Comparison of ENCODE assay signal across 13 cellular contexts in genomic region chr11:128465946-128466688, GRCh38.
DNase-seq lines count a peak whose midpoint lies in the region; ATAC-seq, FAIRE-seq and TF ChIP-seq lines count a peak whose summit lies in the region.
"Had no signal": no experiment of that assay in that cellular context is flagged by ENCODE, and none has a peak within 500 bp of the region (broad histone marks: within the 10 kb centered on the region; RNA-seq: fewer than 3 reads in every experiment).

No MANE protein-coding gene starts in this region.

- H3K4me1 Mint-ChIP-seq in activated naive CD4-positive, alpha-beta T cell treated with anti-CD3 and anti-CD28 coated beads, Interleukin-2, amount 10 ng/mL, durations not matched to agents 7 days and 5 days, result peaks cover 97% of the 10 kb centered on the region
- H3K4me1 Mint-ChIP-seq in astrocyte (ENCODE audit: low read depth, unreplicated experiment), result peaks cover 64% of the 10 kb centered on the region

- peak overlapping the region; percentile 36 for H2AK5ac ChIP-seq in mesenchymal stem cell (ENCODE audit: low read length, severe bottlenecking)

- H3K23ac ChIP-seq in mesenchymal stem cell (ENCODE audit: low read length in 2 of 2), result no peak overlapping the region

- peaks cover 24% of the 10 kb centered on the region for H3K79me1 ChIP-seq in mesenchymal stem cell (replicated peaks; ENCODE audit: low read length, poor library complexity, severe bottlenecking)

- FAIRE-seq in astrocyte (lab: Jason Lieb, UNC), result no peak
- FAIRE-seq: endothelial cell of umbilical vein, HTR-8/SVneo had no signal

- H3K27ac Mint-ChIP-seq in activated naive CD4-positive, alpha-beta T cell treated with anti-CD3 and anti-CD28 coated beads, Interleukin-2, amount 10 ng/mL, durations not matched to agents 7 days and 5 days, result peak overlapping the region; percentile 92
- peak overlapping the region; percentile 99 for H3K27ac Mint-ChIP-seq in astrocyte (ENCODE audit: unreplicated experiment)

- no peak overlapping the region for H2BK120ac ChIP-seq in mesenchymal stem cell (ENCODE audit: low read depth, low read length)

- peaks cover 30% of the 10 kb centered on the region for H3K36me3 ChIP-seq in astrocyte (ENCODE audit: insufficient read depth, low read length)
- peaks cover 28 to 77% of the 10 kb centered on the region in 2 experiments for H3K36me3 ChIP-seq in mesenchymal stem cell (ENCODE audit: control insufficient read depth in 1 of 2, insufficient read depth in 2 of 2, low read depth in 1 of 2, low read length in 2 of 2)
- H3K36me3 ChIP-seq in tibial artery, result peaks cover 16 to 19% (median 19%) of the 10 kb centered on the region in 3 donors

- H3K9ac ChIP-seq in astrocyte (ENCODE audit: low read length), result peak overlapping the region; percentile 77
- H3K9ac ChIP-seq in mesenchymal stem cell (ENCODE audit: low read length), result no peak overlapping the region

- peak overlapping the region in 1 of 2 experiments; percentile 5 for H3K18ac ChIP-seq in mesenchymal stem cell (ENCODE audit: low read depth in 1 of 2, low read length in 2 of 2)

- no peaks in the 10 kb centered on the region for H3K27me3 Mint-ChIP-seq in activated naive CD4-positive, alpha-beta T cell treated with anti-CD3 and anti-CD28 coated beads, Interleukin-2, amount 10 ng/mL, durations not matched to agents 7 days and 5 days
- H3K27me3 Mint-ChIP-seq in astrocyte (ENCODE audit: low read depth, unreplicated experiment), result no peaks in the 10 kb centered on the region

- CTCF ChIA-PET in activated naive CD4-positive, alpha-beta T cell treated with anti-CD3 and anti-CD28 coated beads, Interleukin-2, amount 10 ng/mL, durations not matched to agents 7 days and 5 days (lab: Charles Lee), result interaction anchor here (0.9 to 3.5 kb wide), 12 partner anchors 10 to 365 kb away, joined by 3 to 15 read pairs (median 4); no protein-coding TSS in a partner anchor

- H3K27ac ChIP-seq in astrocyte (ENCODE audit: low read depth, low read length) (peak overlapping the region; percentile 99), mesenchymal stem cell (ENCODE audit: low read length, poor library complexity, severe bottlenecking) (no peak overlapping the region), tibial artery (peak overlapping the region; percentile 74 to 88)

- intact Hi-C loops in tibial artery (cut with DNase I; ENCODE audit: low total_unique reads), result loop anchor here (5.0 kb wide), 1 partner anchor 56 kb away; no protein-coding TSS in a partner anchor

- H3K27me3 ChIP-seq in astrocyte (ENCODE audit: insufficient read depth, low read length) (no peaks in the 10 kb centered on the region), mesenchymal stem cell (ENCODE audit: control insufficient read depth in 1 of 2, insufficient read depth in 1 of 2, low read length in 2 of 2) (no peaks in the 10 kb centered on the region), tibial artery (no peaks in the 10 kb centered on the region)

- H3K9me3 ChIP-seq in astrocyte (ENCODE audit: insufficient read depth, low read depth, low read length) (no peaks in the 10 kb centered on the region), mesenchymal stem cell (ENCODE audit: control insufficient read depth, low read length) (no peaks in the 10 kb centered on the region), tibial artery (no peaks in the 10 kb centered on the region)

- peaks cover 98% of the 10 kb centered on the region for H3K36me3 Mint-ChIP-seq in activated naive CD4-positive, alpha-beta T cell treated with anti-CD3 and anti-CD28 coated beads, Interleukin-2, amount 10 ng/mL, durations not matched to agents 7 days and 5 days
- peaks cover 26% of the 10 kb centered on the region for H3K36me3 Mint-ChIP-seq in astrocyte (ENCODE audit: low read depth, unreplicated experiment)

- peaks cover 81% of the 10 kb centered on the region for H3K79me2 ChIP-seq in astrocyte (ENCODE audit: insufficient read depth, low read length)

- peak overlapping the region; percentile 37 to 67 for H2BK12ac ChIP-seq in mesenchymal stem cell (ENCODE audit: low read length in 2 of 2)

- H4K8ac ChIP-seq in mesenchymal stem cell (ENCODE audit: low read length), result no peak overlapping the region

- H2BK15ac ChIP-seq in mesenchymal stem cell (ENCODE audit: low read depth, poor library complexity, severe bottlenecking), result no peak overlapping the region

- TF ChIP-seq CTCF in astrocyte (IDR thresholded peaks at IDR 0.05; ENCODE audit: insufficient read depth, low read depth, low read length) (no peak), tibial artery (IDR thresholded peaks at IDR 0.05) (no peak)

- H4K20me1 ChIP-seq in astrocyte (ENCODE audit: insufficient read depth, low read length), result peaks cover 3% of the 10 kb centered on the region

- H3K4me3 Mint-ChIP-seq in activated naive CD4-positive, alpha-beta T cell treated with anti-CD3 and anti-CD28 coated beads, Interleukin-2, amount 10 ng/mL, durations not matched to agents 7 days and 5 days, result peak overlapping the region; percentile 60
- H3K4me3 Mint-ChIP-seq in astrocyte (ENCODE audit: unreplicated experiment), result no peak overlapping the region

- H3K4me2 ChIP-seq in astrocyte (ENCODE audit: low read length) (no peak overlapping the region), mesenchymal stem cell (ENCODE audit: low read length, poor library complexity, severe bottlenecking) (no peak overlapping the region)

- H3K14ac ChIP-seq in mesenchymal stem cell (ENCODE audit: low read length in 2 of 2), result no peak overlapping the region

- no peak overlapping the region for H2BK5ac ChIP-seq in mesenchymal stem cell (ENCODE audit: low read depth, low read length, poor library complexity, severe bottlenecking)

- no peak overlapping the region for H4K91ac ChIP-seq in mesenchymal stem cell (ENCODE audit: low read length)

- no peak overlapping the region for H3K4ac ChIP-seq in mesenchymal stem cell (ENCODE audit: low read depth in 1 of 2, low read length in 2 of 2)

- H3K9me3 Mint-ChIP-seq in activated naive CD4-positive, alpha-beta T cell treated with anti-CD3 and anti-CD28 coated beads, Interleukin-2, amount 10 ng/mL, durations not matched to agents 7 days and 5 days, result no peaks in the 10 kb centered on the region
- no peaks in the 10 kb centered on the region for H3K9me3 Mint-ChIP-seq in astrocyte (ENCODE audit: unreplicated experiment)

- no peak overlapping the region for H3K4me3 ChIP-seq in astrocyte (ENCODE audit: insufficient read depth, low read depth, low read length)
- no peak overlapping the region for H3K4me3 ChIP-seq in mesenchymal stem cell (ENCODE audit: insufficient read depth in 1 of 2, low read depth in 1 of 2, low read length in 2 of 2)
- no peak overlapping the region for H3K4me3 ChIP-seq in tibial artery

- DNase-seq in activated naive CD4-positive, alpha-beta T cell treated with anti-CD3 and anti-CD28 coated beads, Interleukin-2, amount 10 ng/mL, durations not matched to agents 7 days and 5 days, result peak; percentile 56
- DNase-seq in activated naive CD4-positive, alpha-beta T cell treated with Interleukin-2 at 50 U/mL for 16 hours, result no peak
- DNase-seq in astrocyte (ENCODE audit: low read depth) (no peak), mesenchymal stem cell (no peak), tibial artery (peak in 1 of 2 donors; percentile 84), GM19238 (ENCODE audit: insufficient read length, low spot score) (no peak), NOMO-1 treated with dmso at 0.1 percent for 144 hours (lab: John Stamatoyannopoulos, UW; ENCODE audit: unreplicated experiment) (no peak)
- DNase-seq: retina; stimulated activated naive CD4-positive, alpha-beta T cell treated with Interleukin-2 at 50 U/mL for 16 hours; SW 1271 had no signal

- no peak for ATAC-seq in GM18858 (IDR thresholded peaks at IDR 0.05; ENCODE audit: unreplicated experiment)

- WGBS in mesenchymal stem cell, result 93% methylated on average over 15 of the region's 15 CpGs

- H3K4me1 ChIP-seq in astrocyte (ENCODE audit: insufficient read depth, low read length), result peaks cover 55% of the 10 kb centered on the region
- peaks cover 21% of the 10 kb centered on the region for H3K4me1 ChIP-seq in mesenchymal stem cell (ENCODE audit: control insufficient read depth, insufficient read depth, low read depth, low read length)
- peaks cover 0 to 70% (median 49%) of the 10 kb centered on the region in 4 donors for H3K4me1 ChIP-seq in tibial artery

- no peak overlapping the region for H2AFZ ChIP-seq in astrocyte (ENCODE audit: low read depth, low read length)
- no peak overlapping the region for H2AFZ ChIP-seq in mesenchymal stem cell (ENCODE audit: low read depth, low read length)
